Comparison of ENCODE assay signal across 18 cellular contexts in genomic region chr18:70296289-70296688, GRCh38. TPM values are rescaled to one million over a fixed set of nuclear protein-coding genes. Genes with fewer than 3 reads are reported as not detected.
DNase-seq lines count a peak whose midpoint lies in the region; ATAC-seq and TF ChIP-seq lines count a peak whose summit lies in the region.
"Had no signal": no experiment of that assay in that cellular context is flagged by ENCODE, and none has a peak within 500 bp of the region (broad histone marks: within the 10 kb centered on the region; RNA-seq: fewer than 3 reads in every experiment).

No MANE protein-coding gene starts in this region.

- CTCF ChIA-PET in HCT116 (lab: Charles Lee) (no interaction called here), WTC11 (lab: Charles Lee) (interaction anchor here (0.6 to 1.3 kb wide), 2 partner anchors 138 to 341 kb away, joined by 3 read pairs; no protein-coding TSS in a partner anchor)

- intact Hi-C loops in HCT116 (cut with micrococcal nuclease): no loop called here
- intact Hi-C loops in heart right ventricle (cut with DNase I): loop anchor here in 6 of 10 donors (5.0 to 10.0 kb wide), 3 partner anchors 36 to 139 kb away; no protein-coding TSS in a partner anchor

- no peaks in the 10 kb centered on the region for H3K27me3 ChIP-seq in HCT116 (ENCODE audit: insufficient read depth, low read length)
- H3K27me3 ChIP-seq in heart right ventricle: no peaks in the 10 kb centered on the region
- H3K27me3 ChIP-seq: gastroesophageal sphincter, MG63 had no signal

- TF ChIP-seq CTCF in HCT116 (IDR thresholded peaks at IDR 0.05 in 2 of 3, conservative IDR thresholded peaks at IDR 0.05 in 1 of 3; ENCODE audit: borderline replicate concordance in 1 of 3, insufficient read depth in 1 of 3, low read depth in 2 of 3, low read length in 2 of 3) (no peak), WTC11 (IDR thresholded peaks at IDR 0.05) (no peak), heart right ventricle (IDR thresholded peaks at IDR 0.05) (no peak), progenitor cell of endocrine pancreas (IDR thresholded peaks at IDR 0.05; ENCODE audit: unreplicated experiment) (no peak)

- H3K4me3 Mint-ChIP-seq in WTC11: no peak overlapping the region
- H3K4me3 Mint-ChIP-seq in progenitor cell of endocrine pancreas (ENCODE audit: low read depth): no peak overlapping the region
- H3K4me3 Mint-ChIP-seq: activated CD4-positive, alpha-beta T cell treated with anti-CD3 and anti-CD28 coated beads, Interleukin-2, amount 10 ng/mL, durations not matched to agents 24 days and 14 days; CD4-positive, CD25-positive, alpha-beta regulatory T cell; stimulated activated naive CD8-positive, alpha-beta T cell treated with anti-CD3 and anti-CD28 coated beads, Interleukin-15, amount 100 ng/mL, for 72 hours had no signal

- TF ChIP-seq POLR2A in HCT116 (IDR thresholded peaks at IDR 0.05; ENCODE audit: borderline replicate concordance, extremely low read depth, insufficient read depth, insufficient read length): no peak

- RAD21 ChIA-PET in HCT116 (lab: Charles Lee; ENCODE audit: low non-redundant PET in 1 of 2, low total read pairs in 2 of 2, uncharacterized antibody in 2 of 2, unreplicated experiment in 2 of 2): no interaction called here

- H3K36me3 ChIP-seq in HCT116 (ENCODE audit: control insufficient read depth in 1 of 2, insufficient read depth in 2 of 2, low read length in 2 of 2) (peaks cover 0 to 28% of the 10 kb centered on the region in 2 experiments; a peak in 1 of 4 replicates), heart right ventricle (no peaks in the 10 kb centered on the region)
- H3K36me3 ChIP-seq: gastroesophageal sphincter had no signal

- POLR2A ChIA-PET in HCT116 (lab: Charles Lee) (no interaction called here), WTC11 (lab: Charles Lee) (no interaction called here)

- H3K4me1 Mint-ChIP-seq in WTC11 (peaks cover 51% of the 10 kb centered on the region), progenitor cell of endocrine pancreas (ENCODE audit: low read depth) (peaks cover 42% of the 10 kb centered on the region)
- H3K4me1 Mint-ChIP-seq: CD4-positive, CD25-positive, alpha-beta regulatory T cell had no signal

- H3K4me1 ChIP-seq in HCT116 (ENCODE audit: control insufficient read depth in 1 of 2, insufficient read depth in 2 of 2, low read length in 2 of 2): peaks cover 66 to 93% of the 10 kb centered on the region in 2 experiments
- peaks cover 7 to 92% (median 59%) of the 10 kb centered on the region in 9 donors for H3K4me1 ChIP-seq in heart right ventricle

- H3K4me3 ChIP-seq in HCT116 (replicated peaks in 1 of 2; ENCODE audit: low read depth in 1 of 2, low read length in 2 of 2): no peak overlapping the region
- peak overlapping the region in 3 of 10 donors; percentile 15 to 18 (median 17) for H3K4me3 ChIP-seq in heart right ventricle
- H3K4me3 ChIP-seq: gastroesophageal sphincter, MG63 had no signal

- peak overlapping the region; percentile 38 for H3K27ac ChIP-seq in HCT116 (ENCODE audit: low read depth, low read length)
- peak overlapping the region in 8 of 10 donors; percentile 17 to 81 (median 38) for H3K27ac ChIP-seq in heart right ventricle
- H3K27ac ChIP-seq: gastroesophageal sphincter had no signal

- BruUV-seq in HCT116 (replicated peaks; lab: Mats Ljungman, UMichigan): no TSS peak

- DNase-seq in HCT116 (ENCODE audit: low read depth, low spot score) (no peak), WTC11 (ENCODE audit: low spot score) (no peak), heart right ventricle (peak; percentile 21 to 47), progenitor cell of endocrine pancreas (ENCODE audit: low spot score, unreplicated experiment) (no peak), NCI-H1930 (lab: John Stamatoyannopoulos, UW) (no peak), AG08395 (ENCODE audit: low spot score) (no peak)
- DNase-seq: activated CD4-positive, alpha-beta T cell treated with anti-CD3 and anti-CD28 coated beads, Interleukin-2, amount 10 ng/mL, durations not matched to agents 24 days and 14 days; activated T-cell treated with anti-CD3 and anti-CD28 coated beads, Interleukin-2, amount 50 U/mL, for 48 hours; amygdala; CD4-positive, CD25-positive, alpha-beta regulatory T cell; kidney; MG63; NCI-H2171 treated with DMSO at 0.1 percent for 48 hours; stimulated activated naive CD8-positive, alpha-beta T cell treated with anti-CD3 and anti-CD28 coated beads, Interleukin-15, amount 100 ng/mL, for 72 hours; T-helper 1 cell had no signal

- WGBS in heart right ventricle, 2 donors: 24 to 31% methylated on average over 10 of the region's 10 CpGs

- H3K9me3 ChIP-seq in HCT116 (ENCODE audit: control insufficient read depth in 1 of 2, insufficient read depth in 1 of 2, low read depth in 1 of 2, low read length in 2 of 2) (no peaks in the 10 kb centered on the region), heart right ventricle (no peaks in the 10 kb centered on the region)
- H3K9me3 ChIP-seq: gastroesophageal sphincter, MG63 had no signal

- H3K9me3 Mint-ChIP-seq in WTC11 (no peaks in the 10 kb centered on the region), progenitor cell of endocrine pancreas (ENCODE audit: low read depth) (no peaks in the 10 kb centered on the region)
- H3K9me3 Mint-ChIP-seq: activated CD4-positive, alpha-beta T cell treated with anti-CD3 and anti-CD28 coated beads, Interleukin-2, amount 10 ng/mL, durations not matched to agents 24 days and 14 days; CD4-positive, CD25-positive, alpha-beta regulatory T cell; stimulated activated naive CD8-positive, alpha-beta T cell treated with anti-CD3 and anti-CD28 coated beads, Interleukin-15, amount 100 ng/mL, for 72 hours had no signal

- peaks cover 100% of the 10 kb centered on the region for H3K79me2 ChIP-seq in HCT116 (ENCODE audit: insufficient read depth, low read length)

- peak overlapping the region; percentile 24 for H3K9ac ChIP-seq in HCT116 (ENCODE audit: low read length)

- H3K4me2 ChIP-seq in HCT116 (ENCODE audit: low read length): peak overlapping the region; percentile 48

- H3K9me2 ChIP-seq in HCT116 (ENCODE audit: insufficient read depth): no peaks in the 10 kb centered on the region

- H3K27ac Mint-ChIP-seq in WTC11 (peak overlapping the region; percentile 86), progenitor cell of endocrine pancreas (peak overlapping the region; percentile 91)
- H3K27ac Mint-ChIP-seq: activated CD4-positive, alpha-beta T cell treated with anti-CD3 and anti-CD28 coated beads, Interleukin-2, amount 10 ng/mL, durations not matched to agents 24 days and 14 days; CD4-positive, CD25-positive, alpha-beta regulatory T cell; stimulated activated naive CD8-positive, alpha-beta T cell treated with anti-CD3 and anti-CD28 coated beads, Interleukin-15, amount 100 ng/mL, for 72 hours had no signal

- TF ChIP-seq RAD21 in HCT116 (IDR thresholded peaks at IDR 0.05; ENCODE audit: low read depth): no peak

- no peak overlapping the region for H2AFZ ChIP-seq in HCT116 (ENCODE audit: low read depth, low read length, poor library complexity, severe bottlenecking)

- ATAC-seq in HCT116 (peak; percentile 52), WTC11 (peak; percentile 62), heart right ventricle (peak; percentile 74 to 86 (median 80)), HG03460 (IDR thresholded peaks at IDR 0.05; ENCODE audit: unreplicated experiment) (no peak), GM18909 (IDR thresholded peaks at IDR 0.05; ENCODE audit: poor library complexity, unreplicated experiment) (no peak)
- ATAC-seq: gastroesophageal sphincter; stimulated activated naive CD8-positive, alpha-beta T cell treated with anti-CD3 and anti-CD28 coated beads, Interleukin-15, amount 100 ng/mL, for 72 hours had no signal

- H4K20me1 ChIP-seq in HCT116 (ENCODE audit: insufficient read depth): peaks cover 3% of the 10 kb centered on the region; the same call in 1 of the 2 replicates

- H3K36me3 Mint-ChIP-seq in WTC11 (no peaks in the 10 kb centered on the region), progenitor cell of endocrine pancreas (ENCODE audit: insufficient read depth) (peaks cover 2% of the 10 kb centered on the region)
- H3K36me3 Mint-ChIP-seq: CD4-positive, CD25-positive, alpha-beta regulatory T cell had no signal

- H3K27me3 Mint-ChIP-seq in WTC11 (ENCODE audit: low read depth): no peaks in the 10 kb centered on the region
- no peaks in the 10 kb centered on the region for H3K27me3 Mint-ChIP-seq in progenitor cell of endocrine pancreas

TF ChIP-seq in HCT116, 20 proteins besides CTCF, POLR2A, EP300 and RAD21 (continues in another document):
- no peak for TF ChIP-seq ZFX (IDR thresholded peaks at IDR 0.05)
- no peak for TF ChIP-seq CEBPB (IDR thresholded peaks at IDR 0.05; ENCODE audit: low read depth)
- no peak for TF ChIP-seq EZH2phosphoT487 (IDR thresholded peaks at IDR 0.05; ENCODE audit: borderline replicate concordance)

TF ChIP-seq in WTC11, 78 proteins besides CTCF, POLR2A, EP300 and RAD21 (continues in another document):
- TF ChIP-seq GRHL2 (CRISPR knock-in tag; IDR thresholded peaks at IDR 0.05; ENCODE audit: insufficient replicate concordance, severe bottlenecking) (no peak), ERG (CRISPR knock-in tag; IDR thresholded peaks at IDR 0.05) (no peak), E2F1 (CRISPR knock-in tag; IDR thresholded peaks at IDR 0.05) (no peak), CREB1 (CRISPR knock-in tag; IDR thresholded peaks at IDR 0.05) (no peak)

RNA-seq across cellular contexts. Expression of gene SOCS6, which starts 7.4 kb away (rescaled TPM):
- total RNA-seq in HCT116 (2021; ENCODE audit: unreplicated experiment): 53.4 TPM
- polyA plus RNA-seq in HCT116 (2012): 27.7 and 27.8 TPM in 2 replicates
- 12.2 to 16.5 TPM (median 14.5 TPM) in 3 replicates for total RNA-seq in WTC11 (2021)
- total RNA-seq in heart right ventricle: 10 to 100 TPM; 17.0 to 31.8 (median 21.2) TPM
- polyA plus RNA-seq in heart right ventricle: 1 to 10 TPM; 6.1 to 7.6 TPM
- total RNA-seq in progenitor cell of endocrine pancreas: 36.3 and 39.0 TPM in 2 replicates

Comparison
In these comparisons a context has a peak if more than half of its experiments do, and no peak if none do; other contexts are left out.
1. ATAC-seq: peak in HCT116 (single experiment), WTC11 (single experiment) and heart right ventricle (8 of 8); none in HG03460 (single experiment) and GM18909 (single experiment).
2. DNase-seq: peak in heart right ventricle (2 of 2); none in HCT116 (single experiment), WTC11 (single experiment), progenitor cell of endocrine pancreas (single experiment), NCI-H1930 (0 of 2) and AG08395 (single experiment).